In the genomic region with DNA sequence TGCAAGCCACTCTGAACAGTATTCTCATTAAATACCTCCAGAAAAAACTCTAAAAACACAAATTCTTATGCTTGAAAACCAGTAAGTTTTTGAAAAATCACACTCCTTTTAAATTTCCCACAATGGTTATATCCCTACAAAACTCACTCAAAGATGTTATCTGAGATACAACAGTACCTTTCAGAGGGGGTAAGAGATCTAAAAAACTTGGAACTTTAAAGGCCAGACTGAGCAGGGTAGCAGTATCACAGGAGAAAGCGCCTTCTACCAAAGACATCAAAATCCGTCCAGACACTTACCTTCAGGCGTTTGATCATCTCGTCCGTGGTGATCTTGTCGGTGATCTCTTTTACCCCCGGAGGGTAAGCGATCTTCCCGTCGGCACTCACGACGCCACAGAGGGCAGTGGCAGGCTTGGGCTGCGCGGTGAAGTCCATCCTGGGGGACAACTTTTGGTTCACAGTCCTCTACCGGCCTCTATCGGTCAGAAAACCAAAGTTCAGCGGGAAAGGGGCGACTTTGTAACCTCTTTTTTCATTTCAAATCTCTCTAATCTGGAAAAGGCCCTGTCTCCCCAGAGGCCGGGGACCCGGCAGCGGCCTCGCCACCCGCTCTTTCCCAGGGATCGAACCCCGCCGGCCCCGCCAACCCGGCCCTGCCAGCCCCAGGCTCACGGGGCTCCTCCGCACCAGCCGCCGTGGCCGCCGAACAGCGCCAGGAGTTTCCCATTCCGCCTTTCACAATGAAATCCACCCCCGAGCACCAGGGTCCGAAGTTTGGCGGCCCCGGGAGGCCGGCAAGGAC, we compare ENCODE assay signal across 8 cellular contexts. TPM values are rescaled to one million over a fixed set of nuclear protein-coding genes. Genes with fewer than 3 reads are reported as not detected.
DNase-seq lines count a peak whose midpoint lies in the region; ATAC-seq and TF ChIP-seq lines count a peak whose summit lies in the region.

No MANE protein-coding gene starts in this region.

- peak; percentile 70 for TF ChIP-seq CTCF in HL-60 (IDR thresholded peaks at IDR 0.05; ENCODE audit: insufficient read depth, low read length)
- TF ChIP-seq CTCF in lower lobe of right lung (IDR thresholded peaks at IDR 0.05) = peak; percentile 76

- H3K27me3 ChIP-seq in HL-60 (ENCODE audit: insufficient read depth, poor library complexity, severe bottlenecking) (no peaks in the 10 kb centered on the region), lower lobe of right lung (ENCODE audit: low read depth) (no peaks in the 10 kb centered on the region)

- ATAC-seq in GM19351 (IDR thresholded peaks at IDR 0.05; ENCODE audit: unreplicated experiment) (peak; percentile 33), lower lobe of right lung (peak; percentile 85)

- no peaks in the 10 kb centered on the region for H3K9me3 ChIP-seq in lower lobe of right lung

- peak overlapping the region; percentile 98 for H3K27ac ChIP-seq in HL-60 (replicated peaks)
- H3K27ac ChIP-seq in lower lobe of right lung = peak overlapping the region; percentile 93

- H3K36me3 ChIP-seq in lower lobe of right lung = peaks cover 31% of the 10 kb centered on the region

- H3K4me3 ChIP-seq in HL-60 (replicated peaks; ENCODE audit: insufficient read depth, low read length) (peak overlapping the region; percentile 82), lower lobe of right lung (peak overlapping the region; percentile 81)

- H3K4me1 ChIP-seq in lower lobe of right lung = peaks cover 29% of the 10 kb centered on the region

- peak; percentile 82 for DNase-seq in AG08395 (ENCODE audit: low spot score)
- DNase-seq in HL-60 (ENCODE audit: low read depth in 1 of 2, low spot score in 1 of 2) = peak; percentile 45 to 80
- DNase-seq in NCI-H82 (lab: John Stamatoyannopoulos, UW) = peak; percentile 83
- peak; percentile 19 to 37 for DNase-seq in activated CD8-positive, alpha-beta memory T cell treated with anti-CD3 and anti-CD28 coated beads for 1 hour (ENCODE audit: extremely low read depth in 1 of 2, low read depth in 1 of 2)
- peak; percentile 44 for DNase-seq in effector CD8-positive, alpha-beta T cell (lab: John Stamatoyannopoulos, UW)
- DNase-seq in lower lobe of right lung = peak; percentile 77
- peak; percentile 54 to 62 for DNase-seq in stimulated activated CD4-positive, alpha-beta T cell treated with anti-CD3 and anti-CD28 coated beads, Interleukin-4, amount 100 ng/mL, for 48 hours (ENCODE audit: low read depth in 2 of 2)

- intact Hi-C loops in lower lobe of right lung (cut with DNase I) = loop anchor here (10.0 kb wide), 2 partner anchors 282 to 512 kb away; partner anchors contain the start of gene UBE2K

RNA-seq across cellular contexts. Expression of gene PDS5A, which starts 1.4 kb away (rescaled TPM):
- total RNA-seq in lower lobe of right lung = 74.8 TPM

Comparison
In these comparisons a context has a peak if more than half of its experiments do, and no peak if none do; other contexts are left out.
1. Peak in every context shown above with its lines: DNase-seq, ATAC-seq, H3K4me3 ChIP-seq and H3K27ac ChIP-seq.
2. DNase-seq: peak in every context shown above with its lines; median percentile 83 in NCI-H82; 82 in AG08395; 77 in lower lobe of right lung; 62 in HL-60; 58 in stimulated activated CD4-positive, alpha-beta T cell treated with anti-CD3 and anti-CD28 coated beads, Interleukin-4, amount 100 ng/mL, for 48 hours; 44 in effector CD8-positive, alpha-beta T cell; 28 in activated CD8-positive, alpha-beta memory T cell treated with anti-CD3 and anti-CD28 coated beads for 1 hour.